In genomic region chr11:75273331-75273988, GRCh38 we compare ENCODE assay signal across 2 cellular contexts.
TF ChIP-seq lines count a peak whose summit lies in the region.

No MANE protein-coding gene starts in this region.

TF ChIP-seq in K562, 482 proteins besides CTCF, POLR2A, EP300 and RAD21:
- TF ChIP-seq ZFP36 (IDR thresholded peaks at IDR 0.05; ENCODE audit: low read depth, low read length, partially characterized antibody) (peak; percentile 95), FOXK2 (conservative IDR thresholded peaks at IDR 0.05 in 1 of 2, IDR thresholded peaks at IDR 0.05 in 1 of 2; ENCODE audit: low read depth in 2 of 2) (no peak), ZNF316 (IDR thresholded peaks at IDR 0.05) (no peak), GTF3C2 (IDR thresholded peaks at IDR 0.05; ENCODE audit: borderline replicate concordance, extremely low read depth, insufficient read length) (peak; percentile 12), HNRNPH1 (optimal IDR thresholded peaks at IDR 0.05; ENCODE audit: low read depth, low read length) (no peak)
- TF ChIP-seq, protein P1, sequence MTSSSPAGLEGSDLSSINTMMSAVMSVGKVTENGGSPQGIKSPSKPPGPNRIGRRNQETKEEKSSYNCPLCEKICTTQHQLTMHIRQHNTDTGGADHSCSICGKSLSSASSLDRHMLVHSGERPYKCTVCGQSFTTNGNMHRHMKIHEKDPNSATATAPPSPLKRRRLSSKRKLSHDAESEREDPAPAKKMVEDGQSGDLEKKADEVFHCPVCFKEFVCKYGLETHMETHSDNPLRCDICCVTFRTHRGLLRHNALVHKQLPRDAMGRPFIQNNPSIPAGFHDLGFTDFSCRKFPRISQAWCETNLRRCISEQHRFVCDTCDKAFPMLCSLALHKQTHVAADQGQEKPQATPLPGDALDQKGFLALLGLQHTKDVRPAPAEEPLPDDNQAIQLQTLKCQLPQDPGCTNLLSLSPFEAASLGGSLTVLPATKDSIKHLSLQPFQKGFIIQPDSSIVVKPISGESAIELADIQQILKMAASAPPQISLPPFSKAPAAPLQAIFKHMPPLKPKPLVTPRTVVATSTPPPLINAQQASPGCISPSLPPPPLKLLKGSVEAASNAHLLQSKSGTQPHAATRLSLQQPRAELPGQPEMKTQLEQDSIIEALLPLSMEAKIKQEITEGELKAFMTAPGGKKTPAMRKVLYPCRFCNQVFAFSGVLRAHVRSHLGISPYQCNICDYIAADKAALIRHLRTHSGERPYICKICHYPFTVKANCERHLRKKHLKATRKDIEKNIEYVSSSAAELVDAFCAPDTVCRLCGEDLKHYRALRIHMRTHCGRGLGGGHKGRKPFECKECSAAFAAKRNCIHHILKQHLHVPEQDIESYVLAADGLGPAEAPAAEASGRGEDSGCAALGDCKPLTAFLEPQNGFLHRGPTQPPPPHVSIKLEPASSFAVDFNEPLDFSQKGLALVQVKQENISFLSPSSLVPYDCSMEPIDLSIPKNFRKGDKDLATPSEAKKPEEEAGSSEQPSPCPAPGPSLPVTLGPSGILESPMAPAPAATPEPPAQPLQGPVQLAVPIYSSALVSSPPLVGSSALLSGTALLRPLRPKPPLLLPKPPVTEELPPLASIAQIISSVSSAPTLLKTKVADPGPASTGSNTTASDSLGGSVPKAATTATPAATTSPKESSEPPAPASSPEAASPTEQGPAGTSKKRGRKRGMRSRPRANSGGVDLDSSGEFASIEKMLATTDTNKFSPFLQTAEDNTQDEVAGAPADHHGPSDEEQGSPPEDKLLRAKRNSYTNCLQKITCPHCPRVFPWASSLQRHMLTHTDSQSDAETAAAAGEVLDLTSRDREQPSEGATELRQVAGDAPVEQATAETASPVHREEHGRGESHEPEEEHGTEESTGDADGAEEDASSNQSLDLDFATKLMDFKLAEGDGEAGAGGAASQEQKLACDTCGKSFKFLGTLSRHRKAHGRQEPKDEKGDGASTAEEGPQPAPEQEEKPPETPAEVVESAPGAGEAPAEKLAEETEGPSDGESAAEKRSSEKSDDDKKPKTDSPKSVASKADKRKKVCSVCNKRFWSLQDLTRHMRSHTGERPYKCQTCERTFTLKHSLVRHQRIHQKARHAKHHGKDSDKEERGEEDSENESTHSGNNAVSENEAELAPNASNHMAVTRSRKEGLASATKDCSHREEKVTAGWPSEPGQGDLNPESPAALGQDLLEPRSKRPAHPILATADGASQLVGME (CRISPR knock-in tag; IDR thresholded peaks at IDR 0.05), result no peak

TF ChIP-seq in GM23338, 12 proteins besides CTCF, POLR2A, EP300 and RAD21:
- TF ChIP-seq CREB1 (CRISPR knock-in tag; IDR thresholded peaks at IDR 0.05; ENCODE audit: low read depth) (no peak), ZNF114 (CRISPR knock-in tag; IDR thresholded peaks at IDR 0.05) (no peak), POLR2AphosphoS5 (IDR thresholded peaks at IDR 0.05; ENCODE audit: low read depth) (no peak), EZH2 (IDR thresholded peaks at IDR 0.05; ENCODE audit: low read depth, unreplicated experiment) (no peak), NANOG (IDR thresholded peaks at IDR 0.05; ENCODE audit: borderline replicate concordance) (no peak), STAT1 (IDR thresholded peaks at IDR 0.05; ENCODE audit: unreplicated experiment) (no peak), JUNB (IDR thresholded peaks at IDR 0.05; ENCODE audit: unreplicated experiment) (no peak), EZH2phosphoT487 (IDR thresholded peaks at IDR 0.05; ENCODE audit: unreplicated experiment) (no peak)
- TF ChIP-seq, protein P2, sequence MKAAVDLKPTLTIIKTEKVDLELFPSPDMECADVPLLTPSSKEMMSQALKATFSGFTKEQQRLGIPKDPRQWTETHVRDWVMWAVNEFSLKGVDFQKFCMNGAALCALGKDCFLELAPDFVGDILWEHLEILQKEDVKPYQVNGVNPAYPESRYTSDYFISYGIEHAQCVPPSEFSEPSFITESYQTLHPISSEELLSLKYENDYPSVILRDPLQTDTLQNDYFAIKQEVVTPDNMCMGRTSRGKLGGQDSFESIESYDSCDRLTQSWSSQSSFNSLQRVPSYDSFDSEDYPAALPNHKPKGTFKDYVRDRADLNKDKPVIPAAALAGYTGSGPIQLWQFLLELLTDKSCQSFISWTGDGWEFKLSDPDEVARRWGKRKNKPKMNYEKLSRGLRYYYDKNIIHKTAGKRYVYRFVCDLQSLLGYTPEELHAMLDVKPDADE (IDR thresholded peaks at IDR 0.05), result no peak
- TF ChIP-seq, protein P3, sequence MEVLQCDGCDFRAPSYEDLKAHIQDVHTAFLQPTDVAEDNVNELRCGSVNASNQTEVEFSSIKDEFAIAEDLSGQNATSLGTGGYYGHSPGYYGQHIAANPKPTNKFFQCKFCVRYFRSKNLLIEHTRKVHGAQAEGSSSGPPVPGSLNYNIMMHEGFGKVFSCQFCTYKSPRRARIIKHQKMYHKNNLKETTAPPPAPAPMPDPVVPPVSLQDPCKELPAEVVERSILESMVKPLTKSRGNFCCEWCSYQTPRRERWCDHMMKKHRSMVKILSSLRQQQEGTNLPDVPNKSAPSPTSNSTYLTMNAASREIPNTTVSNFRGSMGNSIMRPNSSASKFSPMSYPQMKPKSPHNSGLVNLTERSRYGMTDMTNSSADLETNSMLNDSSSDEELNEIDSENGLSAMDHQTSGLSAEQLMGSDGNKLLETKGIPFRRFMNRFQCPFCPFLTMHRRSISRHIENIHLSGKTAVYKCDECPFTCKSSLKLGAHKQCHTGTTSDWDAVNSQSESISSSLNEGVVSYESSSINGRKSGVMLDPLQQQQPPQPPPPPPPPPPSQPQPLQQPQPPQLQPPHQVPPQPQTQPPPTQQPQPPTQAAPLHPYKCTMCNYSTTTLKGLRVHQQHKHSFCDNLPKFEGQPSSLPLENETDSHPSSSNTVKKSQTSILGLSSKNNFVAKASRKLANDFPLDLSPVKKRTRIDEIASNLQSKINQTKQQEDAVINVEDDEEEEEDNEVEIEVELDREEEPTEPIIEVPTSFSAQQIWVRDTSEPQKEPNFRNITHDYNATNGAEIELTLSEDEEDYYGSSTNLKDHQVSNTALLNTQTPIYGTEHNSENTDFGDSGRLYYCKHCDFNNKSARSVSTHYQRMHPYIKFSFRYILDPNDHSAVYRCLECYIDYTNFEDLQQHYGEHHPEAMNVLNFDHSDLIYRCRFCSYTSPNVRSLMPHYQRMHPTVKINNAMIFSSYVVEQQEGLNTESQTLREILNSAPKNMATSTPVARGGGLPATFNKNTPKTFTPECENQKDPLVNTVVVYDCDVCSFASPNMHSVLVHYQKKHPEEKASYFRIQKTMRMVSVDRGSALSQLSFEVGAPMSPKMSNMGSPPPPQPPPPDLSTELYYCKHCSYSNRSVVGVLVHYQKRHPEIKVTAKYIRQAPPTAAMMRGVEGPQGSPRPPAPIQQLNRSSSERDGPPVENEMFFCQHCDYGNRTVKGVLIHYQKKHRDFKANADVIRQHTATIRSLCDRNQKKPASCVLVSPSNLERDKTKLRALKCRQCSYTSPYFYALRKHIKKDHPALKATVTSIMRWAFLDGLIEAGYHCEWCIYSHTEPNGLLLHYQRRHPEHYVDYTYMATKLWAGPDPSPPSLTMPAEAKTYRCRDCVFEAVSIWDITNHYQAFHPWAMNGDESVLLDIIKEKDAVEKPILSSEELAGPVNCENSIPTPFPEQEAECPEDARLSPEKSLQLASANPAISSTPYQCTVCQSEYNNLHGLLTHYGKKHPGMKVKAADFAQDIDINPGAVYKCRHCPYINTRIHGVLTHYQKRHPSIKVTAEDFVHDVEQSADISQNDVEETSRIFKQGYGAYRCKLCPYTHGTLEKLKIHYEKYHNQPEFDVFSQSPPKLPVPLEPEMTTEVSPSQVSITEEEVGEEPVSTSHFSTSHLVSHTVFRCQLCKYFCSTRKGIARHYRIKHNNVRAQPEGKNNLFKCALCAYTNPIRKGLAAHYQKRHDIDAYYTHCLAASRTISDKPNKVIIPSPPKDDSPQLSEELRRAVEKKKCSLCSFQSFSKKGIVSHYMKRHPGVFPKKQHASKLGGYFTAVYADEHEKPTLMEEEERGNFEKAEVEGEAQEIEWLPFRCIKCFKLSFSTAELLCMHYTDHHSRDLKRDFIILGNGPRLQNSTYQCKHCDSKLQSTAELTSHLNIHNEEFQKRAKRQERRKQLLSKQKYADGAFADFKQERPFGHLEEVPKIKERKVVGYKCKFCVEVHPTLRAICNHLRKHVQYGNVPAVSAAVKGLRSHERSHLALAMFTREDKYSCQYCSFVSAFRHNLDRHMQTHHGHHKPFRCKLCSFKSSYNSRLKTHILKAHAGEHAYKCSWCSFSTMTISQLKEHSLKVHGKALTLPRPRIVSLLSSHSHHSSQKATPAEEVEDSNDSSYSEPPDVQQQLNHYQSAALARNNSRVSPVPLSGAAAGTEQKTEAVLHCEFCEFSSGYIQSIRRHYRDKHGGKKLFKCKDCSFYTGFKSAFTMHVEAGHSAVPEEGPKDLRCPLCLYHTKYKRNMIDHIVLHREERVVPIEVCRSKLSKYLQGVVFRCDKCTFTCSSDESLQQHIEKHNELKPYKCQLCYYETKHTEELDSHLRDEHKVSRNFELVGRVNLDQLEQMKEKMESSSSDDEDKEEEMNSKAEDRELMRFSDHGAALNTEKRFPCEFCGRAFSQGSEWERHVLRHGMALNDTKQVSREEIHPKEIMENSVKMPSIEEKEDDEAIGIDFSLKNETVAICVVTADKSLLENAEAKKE (CRISPR knock-in tag; IDR thresholded peaks at IDR 0.05), result no peak
- TF ChIP-seq, protein P4, sequence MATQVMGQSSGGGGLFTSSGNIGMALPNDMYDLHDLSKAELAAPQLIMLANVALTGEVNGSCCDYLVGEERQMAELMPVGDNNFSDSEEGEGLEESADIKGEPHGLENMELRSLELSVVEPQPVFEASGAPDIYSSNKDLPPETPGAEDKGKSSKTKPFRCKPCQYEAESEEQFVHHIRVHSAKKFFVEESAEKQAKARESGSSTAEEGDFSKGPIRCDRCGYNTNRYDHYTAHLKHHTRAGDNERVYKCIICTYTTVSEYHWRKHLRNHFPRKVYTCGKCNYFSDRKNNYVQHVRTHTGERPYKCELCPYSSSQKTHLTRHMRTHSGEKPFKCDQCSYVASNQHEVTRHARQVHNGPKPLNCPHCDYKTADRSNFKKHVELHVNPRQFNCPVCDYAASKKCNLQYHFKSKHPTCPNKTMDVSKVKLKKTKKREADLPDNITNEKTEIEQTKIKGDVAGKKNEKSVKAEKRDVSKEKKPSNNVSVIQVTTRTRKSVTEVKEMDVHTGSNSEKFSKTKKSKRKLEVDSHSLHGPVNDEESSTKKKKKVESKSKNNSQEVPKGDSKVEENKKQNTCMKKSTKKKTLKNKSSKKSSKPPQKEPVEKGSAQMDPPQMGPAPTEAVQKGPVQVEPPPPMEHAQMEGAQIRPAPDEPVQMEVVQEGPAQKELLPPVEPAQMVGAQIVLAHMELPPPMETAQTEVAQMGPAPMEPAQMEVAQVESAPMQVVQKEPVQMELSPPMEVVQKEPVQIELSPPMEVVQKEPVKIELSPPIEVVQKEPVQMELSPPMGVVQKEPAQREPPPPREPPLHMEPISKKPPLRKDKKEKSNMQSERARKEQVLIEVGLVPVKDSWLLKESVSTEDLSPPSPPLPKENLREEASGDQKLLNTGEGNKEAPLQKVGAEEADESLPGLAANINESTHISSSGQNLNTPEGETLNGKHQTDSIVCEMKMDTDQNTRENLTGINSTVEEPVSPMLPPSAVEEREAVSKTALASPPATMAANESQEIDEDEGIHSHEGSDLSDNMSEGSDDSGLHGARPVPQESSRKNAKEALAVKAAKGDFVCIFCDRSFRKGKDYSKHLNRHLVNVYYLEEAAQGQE (IDR thresholded peaks at IDR 0.05; ENCODE audit: unreplicated experiment), result no peak
